26 cellular contexts compared by ENCODE assay signal in genomic region chr12:73240110-73240509, GRCh38.
"Had no signal": no experiment of that assay in that cellular context is flagged by ENCODE, and none has a peak within 500 bp of the region (broad histone marks: within the 10 kb centered on the region; RNA-seq: fewer than 3 reads in every experiment).

No MANE protein-coding gene starts in this region.

- DNase-seq: colonic mucosa; cortex of kidney; effector CD8-positive, alpha-beta T cell; effector memory CD8-positive, alpha-beta T cell; endodermal cell; erythroblast; esophagus squamous epithelium; foreskin fibroblast; foreskin melanocyte; gastrocnemius medialis; glutamatergic neuron; head of caudate nucleus; heart right ventricle; hippocampal formation; left cardiac atrium; left lung; left ventricle myocardium superior; lower lobe of right lung; mesenchymal stem cell; mucosa of descending colon; naive B cell had no signal

- H3K27ac ChIP-seq: colonic mucosa, epithelial cell of prostate, esophagus squamous epithelium, gastrocnemius medialis, heart right ventricle, left lung, lower lobe of right lung had no signal

- H3K36me3 ChIP-seq: colonic mucosa, esophagus squamous epithelium, gastrocnemius medialis, heart right ventricle, left lung, lower lobe of right lung had no signal

- FAIRE-seq: endometrium, islet of Langerhans, keratinocyte had no signal

- H3K4me3 ChIP-seq: colonic mucosa, esophagus squamous epithelium, gastrocnemius medialis, heart right ventricle, left lung, lower lobe of right lung, mucosa of descending colon had no signal

- ATAC-seq: effector memory CD8-positive, alpha-beta T cell; esophagus mucosa; gastrocnemius medialis; heart right ventricle; left cardiac atrium; left lung; left ventricle myocardium superior; lower lobe of right lung; mucosa of descending colon had no signal

- H3K27me3 ChIP-seq: colonic mucosa, esophagus squamous epithelium, gastrocnemius medialis, heart right ventricle, left lung had no signal

- H3K4me1 ChIP-seq: colonic mucosa, esophagus squamous epithelium, gastrocnemius medialis, heart right ventricle, left lung, lower lobe of right lung had no signal

- H3K9me3 ChIP-seq: colonic mucosa, gastrocnemius medialis, lower lobe of right lung had no signal
